In the genomic region with DNA sequence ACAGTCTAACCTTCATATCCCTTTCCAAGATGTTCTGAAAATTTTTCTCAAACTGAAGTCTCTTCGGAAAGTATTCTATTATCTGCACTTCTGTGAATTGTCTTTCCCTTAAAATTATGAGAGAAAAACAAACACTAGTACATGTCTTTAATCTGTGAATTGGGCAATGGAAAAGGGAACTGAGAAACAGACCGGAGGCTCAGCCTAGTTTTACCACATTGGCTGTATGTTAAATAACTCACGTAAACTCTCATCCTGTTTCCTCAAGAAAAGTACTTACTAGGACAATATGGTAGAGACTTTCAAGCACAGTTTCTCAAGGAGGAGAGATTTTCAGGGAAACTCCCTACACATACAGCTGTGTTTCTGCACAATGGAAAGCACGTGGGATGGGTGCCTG, we compare ENCODE assay signal across 24 cellular contexts.
"Had no signal": no experiment of that assay in that cellular context is flagged by ENCODE, and none has a peak within 500 bp of the region (broad histone marks: within the 10 kb centered on the region; RNA-seq: fewer than 3 reads in every experiment).

No MANE protein-coding gene starts in this region.

- H3K4me1 Mint-ChIP-seq: activated CD4-positive, alpha-beta memory T cell treated with anti-CD3 and anti-CD28 coated beads, Interleukin-2, amount 10 ng/mL, durations not matched to agents 7 days and 5 days; activated CD4-positive, alpha-beta T cell treated with anti-CD3 and anti-CD28 coated beads for 36 hours; activated CD8-positive, alpha-beta memory T cell treated with anti-CD3 and anti-CD28 coated beads, Interleukin-2, amount 10 ng/mL, durations not matched to agents 7 days and 5 days; activated naive CD8-positive, alpha-beta T cell treated with anti-CD3 and anti-CD28 coated beads, Interleukin-2, amount 10 ng/mL, durations not matched to agents 7 days and 5 days; activated T-helper 17 cell treated with anti-CD3 and anti-CD28 coated beads, Interleukin-2, amount 50 U/mL, for 72 hours; nephron had no signal

- H3K27me3 ChIP-seq: body of pancreas, esophagus squamous epithelium, heart right ventricle, thyroid gland had no signal

- H3K4me3 Mint-ChIP-seq: activated CD4-positive, alpha-beta memory T cell treated with anti-CD3 and anti-CD28 coated beads, Interleukin-2, amount 10 ng/mL, durations not matched to agents 7 days and 5 days; activated CD4-positive, alpha-beta T cell treated with anti-CD3 and anti-CD28 coated beads for 36 hours; activated CD8-positive, alpha-beta memory T cell treated with anti-CD3 and anti-CD28 coated beads, Interleukin-2, amount 10 ng/mL, durations not matched to agents 7 days and 5 days; activated naive CD8-positive, alpha-beta T cell treated with anti-CD3 and anti-CD28 coated beads, Interleukin-2, amount 10 ng/mL, durations not matched to agents 7 days and 5 days; activated T-helper 17 cell treated with anti-CD3 and anti-CD28 coated beads, Interleukin-2, amount 50 U/mL, for 72 hours; effector memory CD8-positive, alpha-beta T cell; nephron had no signal

- ATAC-seq: activated CD4-positive, alpha-beta T cell treated with anti-CD3 and anti-CD28 coated beads for 36 hours; activated CD8-positive, alpha-beta memory T cell treated with anti-CD3 and anti-CD28 coated beads, Interleukin-2, amount 10 ng/mL, durations not matched to agents 7 days and 5 days; activated T-helper 17 cell treated with anti-CD3 and anti-CD28 coated beads, Interleukin-2, amount 50 U/mL, for 72 hours; body of pancreas; effector memory CD8-positive, alpha-beta T cell; heart right ventricle had no signal

- DNase-seq: activated CD4-positive, alpha-beta memory T cell treated with anti-CD3 and anti-CD28 coated beads, Interleukin-2, amount 10 ng/mL, durations not matched to agents 7 days and 5 days; activated CD4-positive, alpha-beta T cell treated with anti-CD3 and anti-CD28 coated beads for 36 hours; activated CD8-positive, alpha-beta memory T cell treated with anti-CD3 and anti-CD28 coated beads, Interleukin-2, amount 10 ng/mL, durations not matched to agents 7 days and 5 days; activated naive CD4-positive, alpha-beta T cell treated with Interleukin-2 at 50 U/mL for 16 hours; activated naive CD8-positive, alpha-beta T cell treated with anti-CD3 and anti-CD28 coated beads, Interleukin-2, amount 10 ng/mL, durations not matched to agents 7 days and 5 days; amygdala; body of pancreas; caudate nucleus; effector memory CD8-positive, alpha-beta T cell; esophagus squamous epithelium; heart right ventricle; kidney glomerular epithelial cell; left ventricle myocardium inferior; mammary epithelial cell; midbrain; nucleus accumbens; posterior cingulate gyrus; stimulated activated CD4-positive, alpha-beta T cell treated with anti-CD3 and anti-CD28 coated beads, Interleukin-12 subunit alpha, Interleukin-12 subunit beta, amount 100 ng/mL, for 4 hours; stimulated activated CD4-positive, alpha-beta T cell treated with anti-CD3 and anti-CD28 coated beads, Interleukin-1b, Interleukin-23, amount 100 ng/mL, for 48 hours; stimulated activated CD8-positive, alpha-beta memory T cell treated with anti-CD3 and anti-CD28 coated beads, Interleukin-4, amount 100 ng/mL, for 48 hours; stimulated activated naive CD4-positive, alpha-beta T cell treated with Interleukin-2 at 50 U/mL for 16 hours; thyroid gland had no signal

- H3K9me3 ChIP-seq: body of pancreas, thyroid gland had no signal

- H3K4me3 ChIP-seq: body of pancreas, esophagus squamous epithelium, heart right ventricle, left ventricle myocardium inferior, thyroid gland had no signal

- H3K36me3 ChIP-seq: esophagus squamous epithelium, heart right ventricle, left ventricle myocardium inferior, thyroid gland had no signal

- H3K27me3 Mint-ChIP-seq: activated CD4-positive, alpha-beta memory T cell treated with anti-CD3 and anti-CD28 coated beads, Interleukin-2, amount 10 ng/mL, durations not matched to agents 7 days and 5 days; activated CD4-positive, alpha-beta T cell treated with anti-CD3 and anti-CD28 coated beads for 36 hours; activated CD8-positive, alpha-beta memory T cell treated with anti-CD3 and anti-CD28 coated beads, Interleukin-2, amount 10 ng/mL, durations not matched to agents 7 days and 5 days; activated naive CD8-positive, alpha-beta T cell treated with anti-CD3 and anti-CD28 coated beads, Interleukin-2, amount 10 ng/mL, durations not matched to agents 7 days and 5 days; activated T-helper 17 cell treated with anti-CD3 and anti-CD28 coated beads, Interleukin-2, amount 50 U/mL, for 72 hours; effector memory CD8-positive, alpha-beta T cell had no signal

- H3K36me3 Mint-ChIP-seq: activated CD8-positive, alpha-beta memory T cell treated with anti-CD3 and anti-CD28 coated beads, Interleukin-2, amount 10 ng/mL, durations not matched to agents 7 days and 5 days; activated naive CD8-positive, alpha-beta T cell treated with anti-CD3 and anti-CD28 coated beads, Interleukin-2, amount 10 ng/mL, durations not matched to agents 7 days and 5 days had no signal

- H3K9me3 Mint-ChIP-seq: activated T-helper 17 cell treated with anti-CD3 and anti-CD28 coated beads, Interleukin-2, amount 50 U/mL, for 72 hours; nephron had no signal

- H3K4me1 ChIP-seq: body of pancreas, esophagus squamous epithelium, heart right ventricle, left ventricle myocardium inferior, thyroid gland had no signal

- H3K27ac ChIP-seq: body of pancreas, esophagus squamous epithelium, heart right ventricle, left ventricle myocardium inferior, thyroid gland had no signal

- H3K27ac Mint-ChIP-seq: activated CD4-positive, alpha-beta memory T cell treated with anti-CD3 and anti-CD28 coated beads, Interleukin-2, amount 10 ng/mL, durations not matched to agents 7 days and 5 days; activated CD4-positive, alpha-beta T cell treated with anti-CD3 and anti-CD28 coated beads for 36 hours; activated CD8-positive, alpha-beta memory T cell treated with anti-CD3 and anti-CD28 coated beads, Interleukin-2, amount 10 ng/mL, durations not matched to agents 7 days and 5 days; activated naive CD8-positive, alpha-beta T cell treated with anti-CD3 and anti-CD28 coated beads, Interleukin-2, amount 10 ng/mL, durations not matched to agents 7 days and 5 days; activated T-helper 17 cell treated with anti-CD3 and anti-CD28 coated beads, Interleukin-2, amount 50 U/mL, for 72 hours; effector memory CD8-positive, alpha-beta T cell; nephron had no signal
